20 cellular contexts compared by ENCODE assay signal in genomic region chr7:135831451-135832220, GRCh38.
DNase-seq lines count a peak whose midpoint lies in the region; ATAC-seq, FAIRE-seq and TF ChIP-seq lines count a peak whose summit lies in the region.
"Had no signal": no experiment of that assay in that cellular context is flagged by ENCODE, and none has a peak within 500 bp of the region (broad histone marks: within the 10 kb centered on the region; RNA-seq: fewer than 3 reads in every experiment).

No MANE protein-coding gene starts in this region.

- H3K79me2 ChIP-seq in HepG2 (ENCODE audit: insufficient read depth, low read length) = no peaks in the 10 kb centered on the region

- no peak overlapping the region for H3K9ac ChIP-seq in HepG2 (ENCODE audit: insufficient read depth, low read depth, low read length)

- H3K27me3 Mint-ChIP-seq in T-cell = no peaks in the 10 kb centered on the region
- peaks cover 28 to 34% of the 10 kb centered on the region in 2 donors for H3K27me3 Mint-ChIP-seq in stimulated activated naive B cell treated with anti-CD40 and anti-IgM and Interleukin-4, amounts not matched to agents 10 μg/mL and 1 μg/mL and 100 μg/mL, for 72 hours

- H3K4me1 ChIP-seq in HepG2 (ENCODE audit: insufficient read depth, low read length) (no peaks in the 10 kb centered on the region), right lobe of liver (no peaks in the 10 kb centered on the region)
- H3K4me1 ChIP-seq: tibial artery had no signal

- intact Hi-C loops in HepG2 (cut with micrococcal nuclease; ENCODE audit: unreplicated experiment) = no loop called here
- intact Hi-C loops in right lobe of liver (cut with DNase I) = no loop called here
- intact Hi-C loops in lower leg skin (cut with DNase I; ENCODE audit: low total_unique reads) = no loop called here

- H3K36me3 ChIP-seq in HepG2 (replicated peaks in 1 of 2; ENCODE audit: control insufficient read depth in 1 of 2, insufficient read depth in 2 of 2, low read length in 2 of 2) (no peaks in the 10 kb centered on the region), right lobe of liver (no peaks in the 10 kb centered on the region)
- H3K36me3 ChIP-seq: right atrium auricular region, SJCRH30, tibial artery had no signal

- H3K36me3 Mint-ChIP-seq in T-cell = no peaks in the 10 kb centered on the region
- H3K36me3 Mint-ChIP-seq in stimulated activated naive B cell treated with anti-CD40 and anti-IgM and Interleukin-4, amounts not matched to agents 10 μg/mL and 1 μg/mL and 100 μg/mL, for 72 hours = no peaks in the 10 kb centered on the region

- H3K4me3 ChIP-seq in HepG2 (replicated peaks in 1 of 3; ENCODE audit: insufficient read depth in 1 of 3, low read depth in 2 of 3, low read length in 3 of 3) (no peak overlapping the region), right lobe of liver (no peak overlapping the region), coronary artery (no peak overlapping the region), lower leg skin (ENCODE audit: low read depth, poor library complexity, severe bottlenecking) (no peak overlapping the region)
- H3K4me3 ChIP-seq: lung, right atrium auricular region, SJCRH30, tibial artery had no signal

- no peak for TF ChIP-seq RAD21 in HepG2 (CRISPR knock-in tag; IDR thresholded peaks at IDR 0.05)

- H3K27me3 ChIP-seq in HepG2 (ENCODE audit: control insufficient read depth in 1 of 2, insufficient read depth in 2 of 2, low read length in 2 of 2) = peaks cover 0 to 29% of the 10 kb centered on the region in 2 experiments; a peak in 2 of 5 replicates
- H3K27me3 ChIP-seq in right lobe of liver = no peaks in the 10 kb centered on the region
- H3K27me3 ChIP-seq: right atrium auricular region, tibial artery had no signal

- H3K4me1 Mint-ChIP-seq in T-cell = peaks cover 12 to 38% (median 32%) of the 10 kb centered on the region in 3 donors
- H3K4me1 Mint-ChIP-seq in stimulated activated naive B cell treated with anti-CD40 and anti-IgM and Interleukin-4, amounts not matched to agents 10 μg/mL and 1 μg/mL and 100 μg/mL, for 72 hours = peaks cover 12 to 20% of the 10 kb centered on the region in 2 donors

- no peak overlapping the region for H2AFZ ChIP-seq in HepG2 (ENCODE audit: low read length)

- FAIRE-seq in HepG2 (lab: Jason Lieb, UNC) = no peak
- FAIRE-seq: colon, keratinocyte had no signal

- TF ChIP-seq EP300 in HepG2 (IDR thresholded peaks at IDR 0.05; ENCODE audit: low read depth in 2 of 2, low read length in 2 of 2) (no peak), HepG2 (CRISPR knock-in tag; IDR thresholded peaks at IDR 0.05; ENCODE audit: borderline replicate concordance) (no peak)

- DNase-seq in HepG2 (ENCODE audit: low spot score) (no peak), right lobe of liver (no peak), T-cell (peak in 1 of 34 experiments; percentile 4), coronary artery (ENCODE audit: low spot score) (peak; percentile 19), DMS53 (lab: John Stamatoyannopoulos, UW) (no peak), NAMALWA (ENCODE audit: low spot score) (no peak), lower leg skin (ENCODE audit: low spot score in 2 of 2) (no peak)
- DNase-seq in stimulated activated naive B cell treated with anti-CD40 and anti-IgM and Interleukin-4, amounts not matched to agents 10 μg/mL and 1 μg/mL and 100 μg/mL, for 72 hours = no peak
- DNase-seq: activated naive CD4-positive, alpha-beta T cell treated with anti-CD3 and anti-CD28 coated beads for 36 hours; activated T-cell treated with anti-CD3 and anti-CD28 coated beads for 4 hours; hippocampal formation; NCI-H774; occipital lobe; PC-3; SJCRH30; tibial artery had no signal

- BruUV-seq in HepG2 (replicated peaks; lab: Mats Ljungman, UMichigan) = no TSS peak

- 6% methylated on average over 4 of the region's 4 CpGs for WGBS in HepG2 (ENCODE audit: low lambda C conversion rate)
- 46% methylated on average over 4 of the region's 4 CpGs for WGBS in right lobe of liver (ENCODE audit: insufficient coverage, low coverage, low lambda C conversion rate, missing lambda C conversion rate)
- WGBS in lower leg skin, 2 donors = 37 to 41% methylated on average over 4 of the region's 4 CpGs

- H3K9me3 ChIP-seq in HepG2 (ENCODE audit: low read length) = no peaks in the 10 kb centered on the region
- no peaks in the 10 kb centered on the region for H3K9me3 ChIP-seq in right lobe of liver
- H3K9me3 ChIP-seq: right atrium auricular region, SJCRH30, tibial artery had no signal

- no peaks in the 10 kb centered on the region for H4K20me1 ChIP-seq in HepG2 (ENCODE audit: insufficient read depth, low read length)

- H3K27ac ChIP-seq in HepG2 (ENCODE audit: extremely low read length, insufficient read depth, low read length) = no peak overlapping the region
- H3K27ac ChIP-seq in right lobe of liver = no peak overlapping the region
- H3K27ac ChIP-seq in coronary artery = no peak overlapping the region
- H3K27ac ChIP-seq: right atrium auricular region, SJCRH30, tibial artery had no signal

- H3K27ac Mint-ChIP-seq in T-cell = peak overlapping the region; percentile 79 to 83
- no peak overlapping the region for H3K27ac Mint-ChIP-seq in stimulated activated naive B cell treated with anti-CD40 and anti-IgM and Interleukin-4, amounts not matched to agents 10 μg/mL and 1 μg/mL and 100 μg/mL, for 72 hours
- H3K27ac Mint-ChIP-seq: activated naive CD4-positive, alpha-beta T cell treated with anti-CD3 and anti-CD28 coated beads for 36 hours had no signal

- no peak for ATAC-seq in HepG2
- ATAC-seq in right lobe of liver = no peak
- ATAC-seq in T-cell (replicated peaks in 1 of 4) = peak; percentile 60 to 97 (median 70)
- ATAC-seq in stimulated activated naive B cell treated with anti-CD40 and anti-IgM and Interleukin-4, amounts not matched to agents 10 μg/mL and 1 μg/mL and 100 μg/mL, for 72 hours (replicated peaks) = peak; percentile 81 to 87
- ATAC-seq: PC-3 had no signal

- no peak overlapping the region for H3K4me2 ChIP-seq in HepG2 (ENCODE audit: low read depth, low read length)

- H3K4me3 Mint-ChIP-seq in T-cell = peak overlapping the region in 2 of 3 donors; percentile 4 to 6
- H3K4me3 Mint-ChIP-seq in stimulated activated naive B cell treated with anti-CD40 and anti-IgM and Interleukin-4, amounts not matched to agents 10 μg/mL and 1 μg/mL and 100 μg/mL, for 72 hours = no peak overlapping the region
- H3K4me3 Mint-ChIP-seq: activated naive CD4-positive, alpha-beta T cell treated with anti-CD3 and anti-CD28 coated beads for 36 hours had no signal

- in situ Hi-C loops in HepG2 (cut with HindIII; ENCODE audit: extremely low pct_ligation_motif_present, low pct_unique_long_range_greater_than_20kb) = no loop called here

- no peak for TF ChIP-seq CTCF in HepG2 (CRISPR knock-in tag; IDR thresholded peaks at IDR 0.05)
- TF ChIP-seq CTCF in right lobe of liver (IDR thresholded peaks at IDR 0.05) = no peak
- no peak for TF ChIP-seq CTCF in coronary artery (IDR thresholded peaks at IDR 0.05)
- TF ChIP-seq CTCF in lower leg skin (IDR thresholded peaks at IDR 0.05) = no peak

- peaks cover 0 to 4% (median 0%) of the 10 kb centered on the region in 3 donors for H3K9me3 Mint-ChIP-seq in T-cell
- H3K9me3 Mint-ChIP-seq in stimulated activated naive B cell treated with anti-CD40 and anti-IgM and Interleukin-4, amounts not matched to agents 10 μg/mL and 1 μg/mL and 100 μg/mL, for 72 hours = no peaks in the 10 kb centered on the region
- H3K9me3 Mint-ChIP-seq: activated naive CD4-positive, alpha-beta T cell treated with anti-CD3 and anti-CD28 coated beads for 36 hours had no signal

- TF ChIP-seq POLR2A in HepG2 (IDR thresholded peaks at IDR 0.05; ENCODE audit: insufficient read depth in 1 of 2, low read depth in 2 of 2, low read length in 2 of 2) (no peak), right lobe of liver (IDR thresholded peaks at IDR 0.05) (no peak), lower leg skin (IDR thresholded peaks at IDR 0.05) (no peak)

- CTCF ChIA-PET in HepG2 (lab: Yijun Ruan, JAX; ENCODE audit: low intra/inter-chr PET ratio, low total read pairs) = no interaction called here
- CTCF ChIA-PET in T-cell (lab: Charles Lee) = no interaction called here

- POLR2A ChIA-PET in HepG2 (lab: Yijun Ruan, JAX) (no interaction called here), T-cell (lab: Charles Lee) (interaction anchor here in 1 of 2 donors (0.6 kb wide), 1 partner anchor 431 kb away, joined by 3 read pairs; no protein-coding TSS in a partner anchor)

TF ChIP-seq in HepG2, 621 proteins besides CTCF, POLR2A, EP300 and RAD21:
- TF ChIP-seq XRCC5 (optimal IDR thresholded peaks at IDR 0.05; ENCODE audit: low read length) = no peak
- no peak for TF ChIP-seq ZNF350 (CRISPR knock-in tag; IDR thresholded peaks at IDR 0.05; ENCODE audit: borderline replicate concordance, low read depth)
- TF ChIP-seq ATF7 (IDR thresholded peaks at IDR 0.05) = peak; percentile 85
- TF ChIP-seq ATF7 (CRISPR knock-in tag; IDR thresholded peaks at IDR 0.05) = no peak
- TF ChIP-seq MEIS1 (CRISPR knock-in tag; IDR thresholded peaks at IDR 0.05; ENCODE audit: borderline replicate concordance) = no peak

Comparison
In these comparisons a context has a peak if more than half of its experiments do, and no peak if none do; other contexts are left out.
1. ATAC-seq: peak in T-cell (4 of 4) and stimulated activated naive B cell treated with anti-CD40 and anti-IgM and Interleukin-4, amounts not matched to agents 10 μg/mL and 1 μg/mL and 100 μg/mL, for 72 hours (2 of 2); none in HepG2 (single experiment) and right lobe of liver (0 of 4).
2. H3K4me3 Mint-ChIP-seq: peak in T-cell (2 of 3); none in stimulated activated naive B cell treated with anti-CD40 and anti-IgM and Interleukin-4, amounts not matched to agents 10 μg/mL and 1 μg/mL and 100 μg/mL, for 72 hours (0 of 2).